In the genomic region with DNA sequence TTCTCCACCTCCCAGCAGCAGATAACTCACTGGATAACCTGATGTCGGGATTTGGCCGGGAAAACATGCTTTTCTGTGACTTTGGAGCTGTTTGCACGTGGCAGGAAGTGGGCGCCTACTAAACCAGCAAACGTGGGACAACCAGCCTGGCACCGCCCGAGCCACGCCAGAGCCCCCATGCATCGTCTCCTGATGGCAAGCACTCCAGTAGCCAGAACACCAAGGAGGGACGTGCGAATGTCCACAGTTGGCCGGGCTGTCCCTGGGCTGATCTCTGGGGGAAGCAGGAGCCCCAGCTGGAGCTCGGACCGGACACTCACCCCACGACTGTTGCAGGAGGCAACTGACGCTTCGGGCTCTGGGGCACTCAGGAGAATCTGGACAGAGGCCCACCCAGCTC, we compare ENCODE assay signal across 11 cellular contexts. TPM values are rescaled to one million over a fixed set of nuclear protein-coding genes. Genes with fewer than 3 reads are reported as not detected.
"Had no signal": no experiment of that assay in that cellular context is flagged by ENCODE, and none has a peak within 500 bp of the region (broad histone marks: within the 10 kb centered on the region; RNA-seq: fewer than 3 reads in every experiment).

No MANE protein-coding gene starts in this region.

- H2AFZ ChIP-seq: GM23248, GM23338 had no signal

- H3K4me2 ChIP-seq: GM23338 had no signal

- FAIRE-seq: H1, H54 had no signal

- H3K27ac ChIP-seq: GM23248 had no signal

- DNase-seq: GM23248, GOT3, H7, H9, HCEC 1CT, HFFc6 had no signal

- H3K4me1 ChIP-seq: HAP-1 had no signal

- H3K36me3 ChIP-seq: HAP-1 had no signal

- H3K9ac ChIP-seq: GM23248 had no signal

- H3K9me3 ChIP-seq: HAP-1 had no signal

- H3K4me3 ChIP-seq: GM23248, GM23338, HAP-1 had no signal

RNA-seq across cellular contexts. Expression of gene ADGRA1, which starts 7.1 kb away (rescaled TPM):
- total RNA-seq: GM23248, H4, HFFc6 had no signal
- polyA plus RNA-seq: GM23248 had no signal
